26 cellular contexts compared by ENCODE assay signal in the genomic region with DNA sequence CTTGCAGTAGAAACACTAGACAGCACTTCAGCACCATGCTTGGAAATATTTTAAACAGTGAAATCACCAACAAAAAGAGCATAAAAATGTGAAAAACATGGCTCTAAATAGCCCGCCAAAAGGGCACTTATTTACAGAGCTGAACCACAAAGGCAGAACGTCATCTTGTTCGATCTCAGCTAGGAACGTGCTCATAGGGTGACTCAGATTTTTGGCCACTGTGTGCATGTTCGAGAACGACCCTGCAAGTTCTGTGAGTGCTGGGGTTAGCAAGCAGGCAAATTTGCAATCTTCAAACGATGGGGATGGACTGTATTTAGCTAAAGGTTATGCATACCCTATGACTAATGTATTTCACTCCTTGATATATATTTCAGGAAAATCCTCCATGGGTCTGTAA. TPM values are rescaled to one million over a fixed set of nuclear protein-coding genes. Genes with fewer than 3 reads are reported as not detected.
"Had no signal": no experiment of that assay in that cellular context is flagged by ENCODE, and none has a peak within 500 bp of the region (broad histone marks: within the 10 kb centered on the region; RNA-seq: fewer than 3 reads in every experiment).

No MANE protein-coding gene starts in this region.

- H3K9me3 Mint-ChIP-seq: activated T-cell treated with anti-CD3 and anti-CD28 coated beads, Interleukin-2, amount 50 U/mL, for 72 hours; endodermal cell had no signal

- H3K27me3 ChIP-seq: body of pancreas, colonic mucosa, thyroid gland had no signal

- H3K9me3 ChIP-seq: body of pancreas, colonic mucosa, left ventricle myocardium inferior, sigmoid colon, thyroid gland had no signal

- H3K27ac ChIP-seq: body of pancreas, colonic mucosa, epithelial cell of prostate, left ventricle myocardium inferior, sigmoid colon, thyroid gland, WERI-Rb-1 had no signal

- DNase-seq: activated CD4-positive, alpha-beta T cell treated with anti-CD3 and anti-CD28 coated beads for 1 hour; activated gamma-delta T cell treated with Interleukin-2 at 50 U/mL for 16 hours; activated naive CD8-positive, alpha-beta T cell treated with anti-CD3 and anti-CD28 coated beads for 36 hours; activated T-cell treated with anti-CD3 and anti-CD28 coated beads, Interleukin-2, amount 50 U/mL, for 72 hours; amniotic stem cell; body of pancreas; central memory CD4-positive, alpha-beta T cell; colonic mucosa; endodermal cell; head of caudate nucleus; left ventricle myocardium inferior; mammary epithelial cell; nephron progenitor cell; nucleus accumbens; sigmoid colon; stimulated activated naive CD4-positive, alpha-beta T cell; T-helper 2 cell; thyroid gland; WERI-Rb-1 had no signal

- H3K4me3 Mint-ChIP-seq: activated naive CD8-positive, alpha-beta T cell treated with anti-CD3 and anti-CD28 coated beads for 36 hours; activated T-cell treated with anti-CD3 and anti-CD28 coated beads, Interleukin-2, amount 50 U/mL, for 72 hours; endodermal cell; nephron progenitor cell had no signal

- FAIRE-seq: frontal cortex had no signal

- H3K36me3 ChIP-seq: colonic mucosa, left ventricle myocardium inferior, sigmoid colon, thyroid gland, WERI-Rb-1 had no signal

- H3K4me3 ChIP-seq: body of pancreas, colonic mucosa, left ventricle myocardium inferior, sigmoid colon, thyroid gland had no signal

- H3K4me1 ChIP-seq: body of pancreas, colonic mucosa, left ventricle myocardium inferior, sigmoid colon, thyroid gland had no signal

- H3K4me1 Mint-ChIP-seq: activated naive CD8-positive, alpha-beta T cell treated with anti-CD3 and anti-CD28 coated beads for 36 hours; endodermal cell; nephron progenitor cell had no signal

- H3K36me3 Mint-ChIP-seq: activated naive CD8-positive, alpha-beta T cell treated with anti-CD3 and anti-CD28 coated beads for 36 hours had no signal

- H3K27ac Mint-ChIP-seq: activated naive CD8-positive, alpha-beta T cell treated with anti-CD3 and anti-CD28 coated beads for 36 hours; activated T-cell treated with anti-CD3 and anti-CD28 coated beads, Interleukin-2, amount 50 U/mL, for 72 hours; endodermal cell; nephron progenitor cell had no signal

RNA-seq across cellular contexts. Expression of a gene that starts 30.6 kb away (rescaled TPM):
- total RNA-seq: activated CD8-positive, alpha-beta memory T cell treated with anti-CD3 and anti-CD28 coated beads for 36 hours; activated naive CD8-positive, alpha-beta T cell treated with anti-CD3 and anti-CD28 coated beads for 36 hours; activated T-cell treated with anti-CD3 and anti-CD28 coated beads, Interleukin-2, amount 50 U/mL, for 72 hours; colonic mucosa; endodermal cell; frontal cortex; kidney epithelial cell; left ventricle myocardium inferior; mammary epithelial cell; myocyte; sigmoid colon; subcutaneous adipose tissue; thyroid gland; ureter had no signal
- polyA plus RNA-seq: mammary epithelial cell, sigmoid colon had no signal
